Comparison of ENCODE assay signal across 32 cellular contexts in genomic region chr13:71806885-71807284, GRCh38.
"Had no signal": no experiment of that assay in that cellular context is flagged by ENCODE, and none has a peak within 500 bp of the region (broad histone marks: within the 10 kb centered on the region; RNA-seq: fewer than 3 reads in every experiment).

No MANE protein-coding gene starts in this region.

- H3K4me1 Mint-ChIP-seq: activated CD4-positive, alpha-beta T cell treated with anti-CD3 and anti-CD28 coated beads for 36 hours; activated CD4-positive, alpha-beta T cell treated with anti-CD3 and anti-CD28 coated beads, Interleukin-2, amount 10 ng/mL, durations not matched to agents 7 days and 5 days; activated naive CD4-positive, alpha-beta T cell treated with anti-CD3 and anti-CD28 coated beads, Interleukin-2, amount 50 U/mL, for 24 hours; activated naive CD8-positive, alpha-beta T cell treated with anti-CD3 and anti-CD28 coated beads, Interleukin-2, amount 10 ng/mL, durations not matched to agents 7 days and 5 days; central memory CD8-positive, alpha-beta T cell; WTC11 had no signal

- H3K27me3 Mint-ChIP-seq: activated CD4-positive, alpha-beta T cell treated with anti-CD3 and anti-CD28 coated beads for 36 hours; activated CD4-positive, alpha-beta T cell treated with anti-CD3 and anti-CD28 coated beads, Interleukin-2, amount 10 ng/mL, durations not matched to agents 7 days and 5 days; activated naive CD4-positive, alpha-beta T cell treated with anti-CD3 and anti-CD28 coated beads, Interleukin-2, amount 50 U/mL, for 24 hours; activated T-cell treated with anti-CD3 and anti-CD28 coated beads, Interleukin-2, amount 50 U/mL, for 24 hours; central memory CD8-positive, alpha-beta T cell had no signal

- H3K27ac Mint-ChIP-seq: activated CD4-positive, alpha-beta T cell treated with anti-CD3 and anti-CD28 coated beads for 36 hours; activated CD4-positive, alpha-beta T cell treated with anti-CD3 and anti-CD28 coated beads, Interleukin-2, amount 10 ng/mL, durations not matched to agents 7 days and 5 days; activated CD8-positive, alpha-beta T cell treated with anti-CD3 and anti-CD28 coated beads, Interleukin-2, amount 10 ng/mL, durations not matched to agents 7 days and 5 days; activated naive CD4-positive, alpha-beta T cell treated with anti-CD3 and anti-CD28 coated beads, Interleukin-2, amount 50 U/mL, for 24 hours; activated naive CD8-positive, alpha-beta T cell treated with anti-CD3 and anti-CD28 coated beads, Interleukin-2, amount 10 ng/mL, durations not matched to agents 7 days and 5 days; activated T-cell treated with anti-CD3 and anti-CD28 coated beads, Interleukin-2, amount 50 U/mL, for 24 hours; activated T-helper 2 cell treated with anti-CD3 and anti-CD28 coated beads, Interferon-gamma antibody, Interleukin-2, Interleukin-4, amounts not matched to agents 10 μg/mL and 5 μg/mL and 100 μg/mL, durations not matched to agents 14 hours and 24 hours and 36 hours; T-helper 1 cell treated with Interleukin-12 subunit alpha and Interleukin-12 subunit beta and Interleukin-4 antibody, amounts not matched to agents 30 μg/mL and 1 μg/mL, for 36 hours; T-helper 2 cell treated with Interferon-gamma antibody and Interleukin-4, amounts not matched to agents 5 μg/mL and 100 μg/mL, for 36 hours; WTC11 had no signal

- H3K9me3 ChIP-seq: ascending aorta, MG63, SJCRH30 had no signal

- ATAC-seq: activated CD4-positive, alpha-beta T cell treated with anti-CD3 and anti-CD28 coated beads for 36 hours; activated CD4-positive, CD25-positive, alpha-beta regulatory T cell treated with anti-CD3 and anti-CD28 coated beads, Interleukin-2, amount 50 U/mL, for 24 hours; activated CD8-positive, alpha-beta T cell treated with anti-CD3 and anti-CD28 coated beads, Interleukin-2, amount 10 ng/mL, durations not matched to agents 7 days and 5 days; Panc1; WTC11 had no signal

- H3K9me3 Mint-ChIP-seq: activated CD4-positive, alpha-beta T cell treated with anti-CD3 and anti-CD28 coated beads, Interleukin-2, amount 10 ng/mL, durations not matched to agents 7 days and 5 days; activated naive CD4-positive, alpha-beta T cell treated with anti-CD3 and anti-CD28 coated beads, Interleukin-2, amount 50 U/mL, for 24 hours; activated naive CD8-positive, alpha-beta T cell treated with anti-CD3 and anti-CD28 coated beads, Interleukin-2, amount 10 ng/mL, durations not matched to agents 7 days and 5 days; activated T-cell treated with anti-CD3 and anti-CD28 coated beads, Interleukin-2, amount 50 U/mL, for 24 hours; activated T-helper 2 cell treated with anti-CD3 and anti-CD28 coated beads, Interferon-gamma antibody, Interleukin-2, Interleukin-4, amounts not matched to agents 10 μg/mL and 5 μg/mL and 100 μg/mL, durations not matched to agents 14 hours and 24 hours and 36 hours; T-helper 1 cell treated with Interleukin-12 subunit alpha and Interleukin-12 subunit beta and Interleukin-4 antibody, amounts not matched to agents 30 μg/mL and 1 μg/mL, for 36 hours; T-helper 2 cell treated with Interferon-gamma antibody and Interleukin-4, amounts not matched to agents 5 μg/mL and 100 μg/mL, for 36 hours; WTC11 had no signal

- H3K27me3 ChIP-seq: ascending aorta, cardiac muscle cell, MG63, SJCRH30 had no signal

- H3K4me3 Mint-ChIP-seq: activated CD4-positive, alpha-beta T cell treated with anti-CD3 and anti-CD28 coated beads for 36 hours; activated CD4-positive, alpha-beta T cell treated with anti-CD3 and anti-CD28 coated beads, Interleukin-2, amount 10 ng/mL, durations not matched to agents 7 days and 5 days; activated CD8-positive, alpha-beta T cell treated with anti-CD3 and anti-CD28 coated beads, Interleukin-2, amount 10 ng/mL, durations not matched to agents 7 days and 5 days; activated naive CD4-positive, alpha-beta T cell treated with anti-CD3 and anti-CD28 coated beads, Interleukin-2, amount 50 U/mL, for 24 hours; activated naive CD8-positive, alpha-beta T cell treated with anti-CD3 and anti-CD28 coated beads, Interleukin-2, amount 10 ng/mL, durations not matched to agents 7 days and 5 days; activated T-cell treated with anti-CD3 and anti-CD28 coated beads, Interleukin-2, amount 50 U/mL, for 24 hours; central memory CD8-positive, alpha-beta T cell; T-helper 1 cell treated with Interleukin-12 subunit alpha and Interleukin-12 subunit beta and Interleukin-4 antibody, amounts not matched to agents 30 μg/mL and 1 μg/mL, for 36 hours; T-helper 2 cell treated with Interferon-gamma antibody and Interleukin-4, amounts not matched to agents 5 μg/mL and 100 μg/mL, for 36 hours; WTC11 had no signal

- H3K4me3 ChIP-seq: ascending aorta, cardiac muscle cell, MG63, SJCRH30, SK-N-MC had no signal

- H3K36me3 Mint-ChIP-seq: activated naive CD4-positive, alpha-beta T cell treated with anti-CD3 and anti-CD28 coated beads, Interleukin-2, amount 50 U/mL, for 24 hours; activated naive CD8-positive, alpha-beta T cell treated with anti-CD3 and anti-CD28 coated beads, Interleukin-2, amount 10 ng/mL, durations not matched to agents 7 days and 5 days; WTC11 had no signal

- H3K4me1 ChIP-seq: ascending aorta, SJCRH30 had no signal

- H3K36me3 ChIP-seq: ascending aorta, cardiac muscle cell, MG63, SJCRH30 had no signal

- DNase-seq: activated CD4-positive, alpha-beta T cell treated with anti-CD3 and anti-CD28 coated beads for 36 hours; activated CD4-positive, alpha-beta T cell treated with anti-CD3 and anti-CD28 coated beads, Interleukin-2, amount 10 ng/mL, durations not matched to agents 7 days and 5 days; activated CD4-positive, alpha-beta T cell treated with anti-CD3 and anti-CD28 coated beads, Interleukin-2, amount 50 U/mL, for 48 hours; activated CD8-positive, alpha-beta T cell treated with anti-CD3 and anti-CD28 coated beads, Interleukin-2, amount 10 ng/mL, durations not matched to agents 7 days and 5 days; activated gamma-delta T cell; activated naive CD4-positive, alpha-beta T cell treated with Interleukin-2 at 50 U/mL for 16 hours; activated naive CD8-positive, alpha-beta T cell treated with anti-CD3 and anti-CD28 coated beads, Interleukin-2, amount 10 ng/mL, durations not matched to agents 7 days and 5 days; activated T-cell treated with anti-CD3 and anti-CD28 coated beads, Interleukin-2, amount 50 U/mL, for 24 hours; amygdala; Karpas-422; MG63; NCI-H1048; NCI-H1105 treated with DMSO at 0.1 percent for 48 hours; NCI-H1436; NCI-H1930; NCI-H2081 treated with DMSO at 0.1 percent for 48 hours; NCI-H226; NCI-H446 treated with DMSO at 0.1 percent for 48 hours; NCI-H524; SHP77; SJCRH30 had no signal
